Comparison of ENCODE assay signal across 8 cellular contexts in the genomic region with DNA sequence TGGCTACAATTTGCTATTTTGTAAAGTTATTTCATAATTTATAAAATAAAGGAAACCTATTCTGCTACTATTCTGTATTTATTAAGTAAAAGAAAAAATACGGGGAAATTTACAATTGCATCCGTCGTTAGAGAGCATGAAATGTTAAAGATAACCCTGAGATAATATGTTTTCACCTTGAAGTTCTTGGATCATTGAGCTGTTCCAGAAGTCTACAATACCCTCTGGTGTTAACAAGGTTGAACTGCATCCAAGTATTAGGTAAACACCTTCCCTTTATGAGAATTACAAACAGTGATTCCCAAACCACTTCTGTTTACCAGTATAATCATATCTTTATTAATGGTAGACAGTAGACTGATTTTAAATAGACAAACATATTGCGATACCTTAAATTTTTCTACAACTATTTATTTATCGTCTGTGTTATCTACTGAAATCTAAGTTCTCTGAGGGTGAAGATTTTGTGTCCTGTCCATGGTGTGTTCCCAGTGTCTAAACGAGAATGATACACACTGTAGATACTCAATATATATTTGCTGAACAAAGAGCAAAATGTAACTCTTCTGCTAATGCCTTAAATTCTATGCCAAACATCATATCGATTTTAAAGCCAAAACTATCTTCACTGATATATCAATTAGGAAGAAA. TPM values are rescaled to one million over a fixed set of nuclear protein-coding genes. Genes with fewer than 3 reads are reported as not detected.
DNase-seq lines count a peak whose midpoint lies in the region; ATAC-seq, FAIRE-seq and TF ChIP-seq lines count a peak whose summit lies in the region.

No MANE protein-coding gene starts in this region.

- no peaks in the 10 kb centered on the region for H3K4me1 ChIP-seq in esophagus squamous epithelium
- H3K4me1 ChIP-seq in small intestine (ENCODE audit: control insufficient read depth in 2 of 2, insufficient read depth in 1 of 2, low read depth in 1 of 2, low read length in 1 of 2), result no peaks in the 10 kb centered on the region

- WGBS in esophagus squamous epithelium, 2 donors, result 58 to 63% methylated on average over 7 of the region's 7 CpGs
- WGBS in small intestine, 3 donors, result 24 to 56% (median 31%) methylated on average over 7 of the region's 7 CpGs

- FAIRE-seq in RCC 7860 (lab: Jason Lieb, UNC) (peak; percentile 46), small intestine (lab: Jason Lieb, UNC) (peak; percentile 19)

- ATAC-seq in GM21526 (IDR thresholded peaks at IDR 0.05; ENCODE audit: low FRiP score, unreplicated experiment) (peak; percentile 72), omental fat pad (ENCODE audit: low FRiP score) (no peak)

- peak; percentile 58 for TF ChIP-seq CTCF in GM06990 (IDR thresholded peaks at IDR 0.05; ENCODE audit: insufficient read depth, low read length, poor library complexity, severe bottlenecking)
- TF ChIP-seq CTCF in esophagus squamous epithelium (IDR thresholded peaks at IDR 0.05), result peak in 5 of 6 experiments; percentile 29 to 63 (median 49)
- TF ChIP-seq CTCF in omental fat pad (IDR thresholded peaks at IDR 0.05), result no peak

- H3K4me3 ChIP-seq in GM06990 (replicated peaks; ENCODE audit: low read depth, low read length) (no peak overlapping the region), esophagus squamous epithelium (no peak overlapping the region), small intestine (ENCODE audit: low read depth in 1 of 2, low read length in 2 of 2) (no peak overlapping the region)

- H3K36me3 ChIP-seq in GM06990 (ENCODE audit: control insufficient read depth, insufficient read depth, low read length) (no peaks in the 10 kb centered on the region; the same call in 1 of the 2 replicates), esophagus squamous epithelium (peaks cover 0 to 3% (median 0%) of the 10 kb centered on the region in 3 donors), small intestine (ENCODE audit: control insufficient read depth in 2 of 2, insufficient read depth in 2 of 2, low read length in 2 of 2) (no peaks in the 10 kb centered on the region)

- H3K27me3 ChIP-seq in GM06990 (replicated peaks; ENCODE audit: control insufficient read depth, insufficient read depth, low read length) (no peaks in the 10 kb centered on the region), esophagus squamous epithelium (no peaks in the 10 kb centered on the region), small intestine (ENCODE audit: control insufficient read depth in 2 of 2, insufficient read depth in 2 of 2, low read length in 2 of 2) (no peaks in the 10 kb centered on the region)

- no peak for TF ChIP-seq POLR2A in esophagus squamous epithelium (IDR thresholded peaks at IDR 0.05)

- intact Hi-C loops in esophagus squamous epithelium (cut with DNase I), result no loop called here

- no peak overlapping the region for H3K27ac ChIP-seq in esophagus squamous epithelium
- H3K27ac ChIP-seq in small intestine (ENCODE audit: low read depth in 1 of 2, low read length in 1 of 2), result no peak overlapping the region

- H3K9me3 ChIP-seq in esophagus squamous epithelium (no peaks in the 10 kb centered on the region), small intestine (ENCODE audit: control insufficient read depth, low read depth) (no peaks in the 10 kb centered on the region)

- DNase-seq in GM06990 (ENCODE audit: extremely low read depth, insufficient read length) (peak; percentile 3), HuH-7 (ENCODE audit: low spot score) (peak; percentile 6), RCC 7860 (ENCODE audit: low spot score) (peak; percentile 32), esophagus squamous epithelium (lab: John Stamatoyannopoulos, UW) (no peak), small intestine (peak; percentile 63), GDM1 (lab: John Stamatoyannopoulos, UW) (no peak), omental fat pad (ENCODE audit: low spot score) (no peak)

RNA-seq across cellular contexts. Expression of a gene that starts 28.2 kb away (rescaled TPM):
- 1 to 10 TPM; 2.2 to 6.5 (median 3.8) TPM for total RNA-seq in esophagus squamous epithelium
- 1 to 10 TPM; 1.4 to 2.0 (median 1.7) TPM for polyA plus RNA-seq in small intestine
- total RNA-seq in omental fat pad, result 10 to 100 TPM in 1 of 4 donors, 1 to 10 TPM in 3; 4.6 to 11.4 (median 7.4) TPM

Comparison
In these comparisons a context has a peak if more than half of its experiments do, and no peak if none do; other contexts are left out.
1. DNase-seq: peak in GM06990 (single experiment), HuH-7 (single experiment), RCC 7860 (single experiment) and small intestine (single experiment); none in esophagus squamous epithelium (single experiment), GDM1 (single experiment) and omental fat pad (single experiment).
2. CTCF ChIP-seq: peak in GM06990 (single experiment) and esophagus squamous epithelium (5 of 6); none in omental fat pad (0 of 3).